ENCODE assay signal across 8 cellular contexts in the genomic region with DNA sequence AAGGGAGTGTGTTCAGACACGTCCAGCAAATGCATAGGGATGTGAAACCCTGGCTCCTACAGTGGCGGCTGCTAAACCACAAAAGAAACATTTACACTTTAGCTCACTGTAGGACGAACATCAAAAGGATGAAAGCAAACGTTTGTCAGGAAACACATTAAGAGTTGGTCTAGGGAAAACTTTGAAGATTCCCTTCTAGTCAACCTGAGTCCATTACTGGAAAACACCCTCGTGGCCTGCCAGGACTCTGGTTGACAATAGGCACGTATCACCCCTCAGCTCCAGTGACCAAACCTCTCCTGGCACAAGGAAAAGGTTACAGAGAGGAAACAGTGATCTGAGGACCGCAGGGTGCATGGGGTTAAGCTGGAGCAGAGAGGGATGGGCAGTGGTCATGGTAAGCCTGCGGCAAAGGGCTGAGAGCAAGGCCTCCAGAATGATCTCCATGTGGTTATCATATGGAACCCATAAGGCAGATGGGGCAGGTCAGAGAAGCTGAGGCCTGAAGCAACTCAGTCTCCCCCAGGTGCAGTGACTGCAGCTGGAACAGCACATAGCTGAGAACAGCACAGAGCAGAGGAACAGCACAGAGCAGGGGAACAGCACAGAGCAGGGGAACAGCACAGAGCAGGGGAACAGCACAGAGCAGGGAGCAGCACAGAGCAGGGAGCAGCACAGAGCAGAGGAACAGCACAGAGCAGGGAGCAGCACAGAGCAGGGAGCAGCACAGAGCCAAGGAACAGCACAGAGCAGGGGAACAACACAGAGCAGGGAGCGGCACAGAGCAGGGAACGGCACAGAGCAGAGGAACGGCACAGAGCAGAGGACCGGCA. TPM values are rescaled to one million over a fixed set of nuclear protein-coding genes. Genes with fewer than 3 reads are reported as not detected.
DNase-seq lines count a peak whose midpoint lies in the region; ATAC-seq and TF ChIP-seq lines count a peak whose summit lies in the region.

No MANE protein-coding gene starts in this region.

- H3K4me3 Mint-ChIP-seq in Caco-2 (ENCODE audit: unreplicated experiment) = no peak overlapping the region
- no peak overlapping the region for H3K4me3 Mint-ChIP-seq in CD8-positive, alpha-beta T cell

- peak; percentile 88 for ATAC-seq in GM19372 (IDR thresholded peaks at IDR 0.05; ENCODE audit: low read depth, unreplicated experiment)
- ATAC-seq in HG02938 (IDR thresholded peaks at IDR 0.05; ENCODE audit: unreplicated experiment) = peak; percentile 87
- peak; percentile 41; the same call in 1 of the 3 replicates for ATAC-seq in RWPE2 (ENCODE audit: low read depth)
- no peak for ATAC-seq in CD8-positive, alpha-beta T cell

- no peaks in the 10 kb centered on the region for H3K4me1 Mint-ChIP-seq in Caco-2 (ENCODE audit: low read depth, unreplicated experiment)
- H3K4me1 Mint-ChIP-seq in CD8-positive, alpha-beta T cell (ENCODE audit: low read depth) = peaks cover 9% of the 10 kb centered on the region

- H3K4me1 ChIP-seq in RWPE2 (ENCODE audit: insufficient read depth, poor library complexity, severe bottlenecking) (peaks cover 7% of the 10 kb centered on the region), neutrophil (ENCODE audit: control insufficient read depth in 1 of 2, insufficient read depth in 1 of 2, low read depth in 1 of 2, low read length in 1 of 2) (peaks cover 51 to 59% of the 10 kb centered on the region in 2 experiments), Caco-2 (peaks cover 9% of the 10 kb centered on the region; the same call in 1 of the 2 replicates)
- H3K4me1 ChIP-seq in CD8-positive, alpha-beta T cell (ENCODE audit: insufficient read depth, low read length) = no peaks in the 10 kb centered on the region

- peaks cover 33% of the 10 kb centered on the region for H3K36me3 ChIP-seq in RWPE2 (ENCODE audit: low read depth)
- peaks cover 78% of the 10 kb centered on the region for H3K36me3 ChIP-seq in neutrophil
- H3K36me3 ChIP-seq in Caco-2 (ENCODE audit: control insufficient read depth, insufficient read depth, low read length) = no peaks in the 10 kb centered on the region; the same call in 1 of the 2 replicates
- H3K36me3 ChIP-seq in CD8-positive, alpha-beta T cell (ENCODE audit: insufficient read depth, low read length) = no peaks in the 10 kb centered on the region

- H3K27ac Mint-ChIP-seq in Caco-2 (ENCODE audit: unreplicated experiment) = no peak overlapping the region
- H3K27ac Mint-ChIP-seq in CD8-positive, alpha-beta T cell = no peak overlapping the region

- no peak for TF ChIP-seq CTCF in RWPE2 (IDR thresholded peaks at IDR 0.05; ENCODE audit: poor library complexity, severe bottlenecking)
- no peak for TF ChIP-seq CTCF in neutrophil (IDR thresholded peaks at IDR 0.05)
- no peak for TF ChIP-seq CTCF in Caco-2 (IDR thresholded peaks at IDR 0.05; ENCODE audit: insufficient read depth in 1 of 2, low read depth in 1 of 2, low read length in 1 of 2, severe bottlenecking in 1 of 2, unreplicated experiment in 1 of 2)
- no peak for TF ChIP-seq CTCF in CD8-positive, alpha-beta T cell (IDR thresholded peaks at IDR 0.05)

- BruUV-seq in Caco-2 (replicated peaks; lab: Mats Ljungman, UMichigan) = no TSS peak

- H3K27ac ChIP-seq in RWPE2 (ENCODE audit: poor library complexity, severe bottlenecking) = no peak overlapping the region
- peak overlapping the region; percentile 93 for H3K27ac ChIP-seq in neutrophil
- no peak overlapping the region for H3K27ac ChIP-seq in CD8-positive, alpha-beta T cell (ENCODE audit: low read depth, low read length)

- peaks cover 4% of the 10 kb centered on the region for H3K27me3 Mint-ChIP-seq in Caco-2 (ENCODE audit: insufficient read depth, unreplicated experiment)
- H3K27me3 Mint-ChIP-seq in CD8-positive, alpha-beta T cell (ENCODE audit: low read depth) = peaks cover 4% of the 10 kb centered on the region

- peaks cover 18% of the 10 kb centered on the region for H3K36me3 Mint-ChIP-seq in Caco-2 (ENCODE audit: insufficient read depth, unreplicated experiment)
- no peaks in the 10 kb centered on the region for H3K36me3 Mint-ChIP-seq in CD8-positive, alpha-beta T cell

- H3K4me3 ChIP-seq in RWPE2 (ENCODE audit: severe bottlenecking) = no peak overlapping the region
- no peak overlapping the region for H3K4me3 ChIP-seq in neutrophil (ENCODE audit: low read depth in 1 of 2, low read length in 1 of 2)
- H3K4me3 ChIP-seq in Caco-2 (ENCODE audit: low read depth, low read length) = no peak overlapping the region
- H3K4me3 ChIP-seq in CD8-positive, alpha-beta T cell (ENCODE audit: low read depth, low read length) = no peak overlapping the region

- DNase-seq in RWPE2 (ENCODE audit: low spot score) (no peak), Caco-2 (no peak), NCI-H345 treated with DMSO at 0.1 percent for 48 hours (lab: John Stamatoyannopoulos, UW; ENCODE audit: unreplicated experiment) (no peak), T-helper 1 cell (no peak)
- no peak for DNase-seq in CD8-positive, alpha-beta T cell

- H3K27me3 ChIP-seq in RWPE2 (ENCODE audit: insufficient read depth, poor library complexity, severe bottlenecking) (no peaks in the 10 kb centered on the region), neutrophil (no peaks in the 10 kb centered on the region), Caco-2 (replicated peaks; ENCODE audit: control insufficient read depth, insufficient read depth, low read length) (no peaks in the 10 kb centered on the region)
- H3K27me3 ChIP-seq in CD8-positive, alpha-beta T cell (ENCODE audit: insufficient read depth, low read length) = no peaks in the 10 kb centered on the region

- no peaks in the 10 kb centered on the region for H3K9me3 Mint-ChIP-seq in Caco-2 (ENCODE audit: unreplicated experiment)
- peaks cover 14% of the 10 kb centered on the region for H3K9me3 Mint-ChIP-seq in CD8-positive, alpha-beta T cell

- intact Hi-C loops in Caco-2 (cut with micrococcal nuclease; ENCODE audit: unreplicated experiment) = no loop called here
- intact Hi-C loops in CD8-positive, alpha-beta T cell (cut with DNase I, micrococcal nuclease) = no loop called here

- POLR2A ChIA-PET in Caco-2 (lab: Charles Lee) = no interaction called here
- POLR2A ChIA-PET in CD8-positive, alpha-beta T cell (lab: Charles Lee) = no interaction called here

- CTCF ChIA-PET in Caco-2 (lab: Charles Lee) = no interaction called here
- CTCF ChIA-PET in CD8-positive, alpha-beta T cell (lab: Charles Lee) = interaction anchor here (1.2 kb wide), 1 partner anchor 49 kb away, joined by 3 read pairs; no protein-coding TSS in a partner anchor

- H3K9me3 ChIP-seq in RWPE2 (ENCODE audit: severe bottlenecking) (no peaks in the 10 kb centered on the region), neutrophil (no peaks in the 10 kb centered on the region), Caco-2 (no peaks in the 10 kb centered on the region)
- no peaks in the 10 kb centered on the region for H3K9me3 ChIP-seq in CD8-positive, alpha-beta T cell (ENCODE audit: low read length)

RNA-seq across cellular contexts. Expression of gene CHST15, which starts 49.9 kb away (rescaled TPM):
- total RNA-seq in Caco-2 (2022) = 26.1 and 26.7 TPM in 2 replicates
- under 1 TPM; 0.19 to 0.33 TPM for total RNA-seq in CD8-positive, alpha-beta T cell

Comparison
In these comparisons a context has a peak if more than half of its experiments do, and no peak if none do; other contexts are left out.
1. RNA of gene CHST15, which starts 49.9 kb away (total RNA-seq): 26.1 to 26.7 TPM in Caco-2; 0.19 to 0.33 TPM in CD8-positive, alpha-beta T cell; every median in the first group is over 10 times any median in the second.